Comparison of ENCODE assay signal across 29 cellular contexts in the genomic region with DNA sequence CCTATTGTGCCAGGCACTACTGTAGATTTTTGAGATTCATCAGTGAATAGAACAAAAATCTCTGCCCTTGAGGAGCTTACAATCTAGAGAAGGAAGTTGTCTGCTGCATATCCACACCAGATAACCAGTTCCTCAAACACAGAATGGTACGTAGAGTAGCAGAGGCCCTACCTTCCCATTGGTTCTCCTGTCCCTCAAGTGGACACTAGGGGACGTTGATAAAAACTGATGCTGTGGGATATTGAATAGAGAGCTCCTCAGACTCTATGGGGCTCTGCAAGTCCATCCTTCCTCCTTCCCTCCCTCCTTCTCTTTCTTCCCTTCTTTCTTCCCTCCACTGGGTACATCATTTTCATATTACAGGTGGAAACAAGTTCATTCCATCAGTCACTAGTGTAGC.
"Had no signal": no experiment of that assay in that cellular context is flagged by ENCODE, and none has a peak within 500 bp of the region (broad histone marks: within the 10 kb centered on the region; RNA-seq: fewer than 3 reads in every experiment).

No MANE protein-coding gene starts in this region.

- H3K27ac ChIP-seq: brain microvascular endothelial cell, coronary artery, dorsolateral prefrontal cortex, stomach, thyroid gland, upper lobe of left lung, WERI-Rb-1 had no signal

- H3K4me1 Mint-ChIP-seq: activated naive CD4-positive, alpha-beta T cell treated with anti-CD3 and anti-CD28 coated beads, Interleukin-2, amount 10 ng/mL, durations not matched to agents 7 days and 5 days; stimulated activated naive B cell treated with anti-CD40 and anti-IgM and Interleukin-4, amounts not matched to agents 10 μg/mL and 1 μg/mL and 100 μg/mL, for 72 hours had no signal

- DNase-seq: activated CD4-positive, alpha-beta T cell treated with anti-CD3 and anti-CD28 coated beads for 48 hours; activated CD4-positive, alpha-beta T cell treated with anti-CD3 and anti-CD28 coated beads, Interleukin-2, amount 50 U/mL, for 48 hours; activated CD8-positive, alpha-beta memory T cell treated with anti-CD3 and anti-CD28 coated beads for 24 hours; activated effector memory CD4-positive, alpha-beta T cell treated with Interleukin-2 at 50 U/mL for 16 hours; activated naive CD4-positive, alpha-beta T cell treated with anti-CD3 and anti-CD28 coated beads, Interleukin-2, amount 10 ng/mL, durations not matched to agents 7 days and 5 days; amniotic stem cell; brain microvascular endothelial cell; dorsolateral prefrontal cortex; effector memory CD8-positive, alpha-beta T cell; foreskin fibroblast; head of caudate nucleus; hippocampal formation; left cardiac atrium; left ventricle myocardium superior; mucosa of descending colon; posterior cingulate gyrus; right cardiac atrium; stimulated activated CD4-positive, alpha-beta T cell treated with anti-CD3 and anti-CD28 coated beads, Interleukin-15, amount 100 ng/mL, for 24 hours; stimulated activated CD4-positive, alpha-beta T cell treated with anti-CD3 and anti-CD28 coated beads, Interleukin-2, amount 100 ng/mL, for 24 hours; stimulated activated naive B cell treated with anti-CD40 and anti-IgM and Interleukin-4, amounts not matched to agents 10 μg/mL and 1 μg/mL and 100 μg/mL, for 72 hours; stomach; T-helper 9 cell; thyroid gland; upper lobe of left lung; WERI-Rb-1 had no signal

- H3K4me1 ChIP-seq: thyroid gland, upper lobe of left lung had no signal

- H3K9me3 ChIP-seq: mucosa of descending colon, stomach, thyroid gland, upper lobe of left lung had no signal

- H3K4me3 Mint-ChIP-seq: activated naive CD4-positive, alpha-beta T cell treated with anti-CD3 and anti-CD28 coated beads, Interleukin-2, amount 10 ng/mL, durations not matched to agents 7 days and 5 days; effector memory CD8-positive, alpha-beta T cell; nephron; stimulated activated naive B cell treated with anti-CD40 and anti-IgM and Interleukin-4, amounts not matched to agents 10 μg/mL and 1 μg/mL and 100 μg/mL, for 72 hours had no signal

- H3K27me3 Mint-ChIP-seq: activated naive CD4-positive, alpha-beta T cell treated with anti-CD3 and anti-CD28 coated beads, Interleukin-2, amount 10 ng/mL, durations not matched to agents 7 days and 5 days; effector memory CD8-positive, alpha-beta T cell; stimulated activated naive B cell treated with anti-CD40 and anti-IgM and Interleukin-4, amounts not matched to agents 10 μg/mL and 1 μg/mL and 100 μg/mL, for 72 hours had no signal

- H3K9me3 Mint-ChIP-seq: activated naive CD4-positive, alpha-beta T cell treated with anti-CD3 and anti-CD28 coated beads, Interleukin-2, amount 10 ng/mL, durations not matched to agents 7 days and 5 days; effector memory CD8-positive, alpha-beta T cell; nephron had no signal

- H3K36me3 Mint-ChIP-seq: activated naive CD4-positive, alpha-beta T cell treated with anti-CD3 and anti-CD28 coated beads, Interleukin-2, amount 10 ng/mL, durations not matched to agents 7 days and 5 days; stimulated activated naive B cell treated with anti-CD40 and anti-IgM and Interleukin-4, amounts not matched to agents 10 μg/mL and 1 μg/mL and 100 μg/mL, for 72 hours had no signal

- ATAC-seq: activated CD4-positive, CD25-positive, alpha-beta regulatory T cell treated with anti-CD3 and anti-CD28 coated beads, Interleukin-2, amount 50 U/mL, for 24 hours; effector memory CD8-positive, alpha-beta T cell; esophagus mucosa; left cardiac atrium; mucosa of descending colon; stimulated activated naive B cell treated with anti-CD40 and anti-IgM and Interleukin-4, amounts not matched to agents 10 μg/mL and 1 μg/mL and 100 μg/mL, for 72 hours had no signal

- H3K27me3 ChIP-seq: brain microvascular endothelial cell, dorsolateral prefrontal cortex, stomach, thyroid gland, upper lobe of left lung had no signal

- H3K27ac Mint-ChIP-seq: activated naive CD4-positive, alpha-beta T cell treated with anti-CD3 and anti-CD28 coated beads, Interleukin-2, amount 10 ng/mL, durations not matched to agents 7 days and 5 days; effector memory CD8-positive, alpha-beta T cell; stimulated activated naive B cell treated with anti-CD40 and anti-IgM and Interleukin-4, amounts not matched to agents 10 μg/mL and 1 μg/mL and 100 μg/mL, for 72 hours had no signal

- H3K36me3 ChIP-seq: brain microvascular endothelial cell, stomach, thyroid gland, upper lobe of left lung, WERI-Rb-1 had no signal

- H3K4me3 ChIP-seq: coronary artery, dorsolateral prefrontal cortex, mucosa of descending colon, stomach, thyroid gland, upper lobe of left lung had no signal
